Comparison of ENCODE assay signal across 20 cellular contexts in genomic region chr15:39699531-39700110, GRCh38.
DNase-seq lines count a peak whose midpoint lies in the region; ATAC-seq, FAIRE-seq and TF ChIP-seq lines count a peak whose summit lies in the region.
"Had no signal": no experiment of that assay in that cellular context is flagged by ENCODE, and none has a peak within 500 bp of the region (broad histone marks: within the 10 kb centered on the region; RNA-seq: fewer than 3 reads in every experiment).

No MANE protein-coding gene starts in this region.

- no peak for TF ChIP-seq RAD21 in K562 (CRISPR knock-in tag; conservative IDR thresholded peaks at IDR 0.05 in 1 of 2, IDR thresholded peaks at IDR 0.05 in 1 of 2)

- CTCF ChIA-PET in K562 (lab: Yijun Ruan, JAX; ENCODE audit: low intra/inter-chr PET ratio): no interaction called here

- in situ Hi-C loops in K562 (cut with MboI): no loop called here

- TF ChIP-seq EP300 in K562 (IDR thresholded peaks at IDR 0.05; ENCODE audit: low read length): no peak

- no peak for TF ChIP-seq POLR2A in K562 (conservative IDR thresholded peaks at IDR 0.05)

- ATAC-seq in K562 (0 out of 3 replicates have a peak, but pooled peaks have one; percentile 34), lung (ENCODE audit: insufficient read depth, low FRiP score) (peak; percentile 19), HG03521 (IDR thresholded peaks at IDR 0.05; ENCODE audit: unreplicated experiment) (no peak)
- ATAC-seq: PC-3 had no signal

- whole genome bisulfite sequencing in K562 (ENCODE audit: insufficient coverage, low coverage, missing lambda C conversion rate): 18% methylated on average over 2 of the region's 2 CpGs
- WGBS in lung, 2 donors: 56 to 79% methylated on average over 2 of the region's 2 CpGs

- BruUV-seq in K562 (replicated peaks; lab: Mats Ljungman, UMichigan): TSS peak; percentile 79

- H3K9me3 ChIP-seq in K562 (replicated peaks; ENCODE audit: control insufficient read depth, insufficient read depth, low read depth, low read length): 0 out of 2 replicates have a peak, but pooled peaks cover 3% of the 10 kb centered on the region
- H3K9me3 ChIP-seq in lung (ENCODE audit: control insufficient read depth in 2 of 2, insufficient read depth in 1 of 2, low read length in 1 of 2): no peaks in the 10 kb centered on the region
- no peaks in the 10 kb centered on the region for H3K9me3 ChIP-seq in WERI-Rb-1 (ENCODE audit: severe bottlenecking)
- H3K9me3 ChIP-seq: SJCRH30 had no signal

- intact Hi-C loops in K562 (cut with micrococcal nuclease): no loop called here

- H3K9ac ChIP-seq in K562 (ENCODE audit: insufficient read depth in 1 of 2, low read depth in 2 of 2, low read length in 2 of 2): peak overlapping the region; percentile 43 to 54; a peak in 3 of 4 replicates

- H3K27me3 ChIP-seq in K562 (ENCODE audit: control insufficient read depth in 2 of 2, insufficient read depth in 2 of 2, low read length in 2 of 2) (no peaks in the 10 kb centered on the region), lung (ENCODE audit: control insufficient read depth, insufficient read depth) (no peaks in the 10 kb centered on the region), WERI-Rb-1 (ENCODE audit: insufficient read depth, low read depth, severe bottlenecking) (no peaks in the 10 kb centered on the region)
- H3K27me3 ChIP-seq: SJCRH30 had no signal

- H3K36me3 ChIP-seq in K562 (ENCODE audit: control insufficient read depth, insufficient read depth, low read length) (no peaks in the 10 kb centered on the region), lung (ENCODE audit: control insufficient read depth in 2 of 2, insufficient read depth in 2 of 2, low read length in 2 of 2) (no peaks in the 10 kb centered on the region), WERI-Rb-1 (no peaks in the 10 kb centered on the region)
- H3K36me3 ChIP-seq: SJCRH30 had no signal

- no peak for TF ChIP-seq CTCF in K562 (IDR thresholded peaks at IDR 0.05 in 2 of 3, conservative IDR thresholded peaks at IDR 0.05 in 1 of 3; ENCODE audit: insufficient read depth in 2 of 3, low read depth in 1 of 3, low read length in 3 of 3)
- no peak for TF ChIP-seq CTCF in lung (IDR thresholded peaks at IDR 0.05; ENCODE audit: control extremely low read depth, extremely low read depth)
- no peak for TF ChIP-seq CTCF in WERI-Rb-1 (IDR thresholded peaks at IDR 0.05; ENCODE audit: low read depth, low read length)

- H3K9me1 ChIP-seq in K562 (ENCODE audit: control insufficient read depth, insufficient read depth, low read length): no peaks in the 10 kb centered on the region

- FAIRE-seq in K562 (lab: Jason Lieb, UNC): no peak
- FAIRE-seq: GM19239 had no signal

- peak overlapping the region; percentile 27 for H3K4me2 ChIP-seq in K562 (ENCODE audit: insufficient read depth, low read length)

- H3K4me3 ChIP-seq in K562 (no peak overlapping the region), lung (no peak overlapping the region), WERI-Rb-1 (ENCODE audit: low read depth, low read length) (no peak overlapping the region)
- H3K4me3 ChIP-seq: SJCRH30 had no signal

- H4K20me1 ChIP-seq in K562 (replicated peaks; ENCODE audit: control insufficient read depth, insufficient read depth, low read length): no peaks in the 10 kb centered on the region

- POLR2A ChIA-PET in K562 (lab: Yijun Ruan, JAX): interaction anchor here (0.6 to 3.0 kb wide), 6 partner anchors 9 to 438 kb away, joined by 3 to 9 read pairs (median 4); no protein-coding TSS in a partner anchor

- H3K4me1 ChIP-seq in K562 (replicated peaks in 1 of 2; ENCODE audit: control insufficient read depth in 2 of 2, insufficient read depth in 2 of 2, low read length in 2 of 2): peaks cover 14 to 38% of the 10 kb centered on the region in 2 experiments
- H3K4me1 ChIP-seq in lung (ENCODE audit: control insufficient read depth in 2 of 2, insufficient read depth in 2 of 2, low read length in 2 of 2): no peaks in the 10 kb centered on the region

- H2AFZ ChIP-seq in K562 (ENCODE audit: low read depth, low read length): peak overlapping the region; percentile 77

- H3K27ac ChIP-seq in K562 (ENCODE audit: extremely low read depth, low read depth, low read length) (peak overlapping the region; percentile 80), lung (ENCODE audit: low read depth in 1 of 2, low read length in 1 of 2) (no peak overlapping the region), WERI-Rb-1 (no peak overlapping the region)
- H3K27ac ChIP-seq: 22Rv1, SJCRH30 had no signal

- DNase-seq in A172 (ENCODE audit: low spot score) (peak; percentile 7), GM03348 (ENCODE audit: low spot score) (peak; percentile 50), K562 (ENCODE audit: extremely low read depth in 1 of 4, low spot score in 3 of 4) (peak in 1 of 4 experiments; percentile 27), lung (ENCODE audit: low spot score) (no peak), DMS79 (lab: John Stamatoyannopoulos, UW) (no peak), Kasumi-1 (lab: John Stamatoyannopoulos, UW) (no peak), WERI-Rb-1 (no peak)
- DNase-seq: C1 segment of cervical spinal cord, DMS 273 treated with DMSO at 0.1 percent for 48 hours, HCEC 1CT, IMR-90, NCI-H1105, NCI-H187 treated with DMSO at 0.1 percent for 48 hours, NCI-H2171 treated with DMSO at 0.1 percent for 48 hours, NCI-H748 treated with DMSO at 0.1 percent for 48 hours, PC-3, SJCRH30 had no signal

- no peaks in the 10 kb centered on the region for H3K79me2 ChIP-seq in K562 (ENCODE audit: control insufficient read depth, insufficient read depth, low read length)

TF ChIP-seq in K562, 482 proteins besides CTCF, POLR2A, EP300 and RAD21 (continues in another document):
- TF ChIP-seq ASH1L (IDR thresholded peaks at IDR 0.05; ENCODE audit: borderline replicate concordance, low read depth, partially characterized antibody) (no peak), ZBTB1 (CRISPR knock-in tag; IDR thresholded peaks at IDR 0.05; ENCODE audit: borderline replicate concordance, low read depth) (no peak), POLR2G (IDR thresholded peaks at IDR 0.05; ENCODE audit: low read depth, low read length) (no peak), ZNF764 (CRISPR knock-in tag; IDR thresholded peaks at IDR 0.05; ENCODE audit: low read depth) (no peak), ZBTB12 (CRISPR knock-in tag; IDR thresholded peaks at IDR 0.05) (no peak), HDGF (IDR thresholded peaks at IDR 0.05) (no peak), ZNF589 (CRISPR knock-in tag; IDR thresholded peaks at IDR 0.05; ENCODE audit: low read depth) (no peak), PRPF4 (IDR thresholded peaks at IDR 0.05; ENCODE audit: insufficient read depth, low read depth, low read length, poor library complexity, severe bottlenecking) (no peak), SLC30A9 (CRISPR knock-in tag; IDR thresholded peaks at IDR 0.05) (no peak), MAFG (tag; conservative IDR thresholded peaks at IDR 0.05) (no peak), ZNF76 (CRISPR knock-in tag; IDR thresholded peaks at IDR 0.05; ENCODE audit: borderline replicate concordance) (no peak)
- TF ChIP-seq, protein P1, sequence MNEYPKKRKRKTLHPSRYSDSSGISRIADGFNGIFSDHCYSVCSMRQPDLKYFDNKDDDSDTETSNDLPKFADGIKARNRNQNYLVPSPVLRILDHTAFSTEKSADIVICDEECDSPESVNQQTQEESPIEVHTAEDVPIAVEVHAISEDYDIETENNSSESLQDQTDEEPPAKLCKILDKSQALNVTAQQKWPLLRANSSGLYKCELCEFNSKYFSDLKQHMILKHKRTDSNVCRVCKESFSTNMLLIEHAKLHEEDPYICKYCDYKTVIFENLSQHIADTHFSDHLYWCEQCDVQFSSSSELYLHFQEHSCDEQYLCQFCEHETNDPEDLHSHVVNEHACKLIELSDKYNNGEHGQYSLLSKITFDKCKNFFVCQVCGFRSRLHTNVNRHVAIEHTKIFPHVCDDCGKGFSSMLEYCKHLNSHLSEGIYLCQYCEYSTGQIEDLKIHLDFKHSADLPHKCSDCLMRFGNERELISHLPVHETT (CRISPR knock-in tag; conservative IDR thresholded peaks at IDR 0.05 in 1 of 2, IDR thresholded peaks at IDR 0.05 in 1 of 2): peak in 1 of 2 experiments; percentile 42; a peak in 1 of 4 replicates
- TF ChIP-seq, protein P2, sequence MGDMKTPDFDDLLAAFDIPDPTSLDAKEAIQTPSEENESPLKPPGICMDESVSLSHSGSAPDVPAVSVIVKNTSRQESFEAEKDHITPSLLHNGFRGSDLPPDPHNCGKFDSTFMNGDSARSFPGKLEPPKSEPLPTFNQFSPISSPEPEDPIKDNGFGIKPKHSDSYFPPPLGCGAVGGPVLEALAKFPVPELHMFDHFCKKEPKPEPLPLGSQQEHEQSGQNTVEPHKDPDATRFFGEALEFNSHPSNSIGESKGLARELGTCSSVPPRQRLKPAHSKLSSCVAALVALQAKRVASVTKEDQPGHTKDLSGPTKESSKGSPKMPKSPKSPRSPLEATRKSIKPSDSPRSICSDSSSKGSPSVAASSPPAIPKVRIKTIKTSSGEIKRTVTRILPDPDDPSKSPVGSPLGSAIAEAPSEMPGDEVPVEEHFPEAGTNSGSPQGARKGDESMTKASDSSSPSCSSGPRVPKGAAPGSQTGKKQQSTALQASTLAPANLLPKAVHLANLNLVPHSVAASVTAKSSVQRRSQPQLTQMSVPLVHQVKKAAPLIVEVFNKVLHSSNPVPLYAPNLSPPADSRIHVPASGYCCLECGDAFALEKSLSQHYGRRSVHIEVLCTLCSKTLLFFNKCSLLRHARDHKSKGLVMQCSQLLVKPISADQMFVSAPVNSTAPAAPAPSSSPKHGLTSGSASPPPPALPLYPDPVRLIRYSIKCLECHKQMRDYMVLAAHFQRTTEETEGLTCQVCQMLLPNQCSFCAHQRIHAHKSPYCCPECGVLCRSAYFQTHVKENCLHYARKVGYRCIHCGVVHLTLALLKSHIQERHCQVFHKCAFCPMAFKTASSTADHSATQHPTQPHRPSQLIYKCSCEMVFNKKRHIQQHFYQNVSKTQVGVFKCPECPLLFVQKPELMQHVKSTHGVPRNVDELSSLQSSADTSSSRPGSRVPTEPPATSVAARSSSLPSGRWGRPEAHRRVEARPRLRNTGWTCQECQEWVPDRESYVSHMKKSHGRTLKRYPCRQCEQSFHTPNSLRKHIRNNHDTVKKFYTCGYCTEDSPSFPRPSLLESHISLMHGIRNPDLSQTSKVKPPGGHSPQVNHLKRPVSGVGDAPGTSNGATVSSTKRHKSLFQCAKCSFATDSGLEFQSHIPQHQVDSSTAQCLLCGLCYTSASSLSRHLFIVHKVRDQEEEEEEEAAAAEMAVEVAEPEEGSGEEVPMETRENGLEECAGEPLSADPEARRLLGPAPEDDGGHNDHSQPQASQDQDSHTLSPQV (IDR thresholded peaks at IDR 0.05): peak; percentile 57; the same call in 1 of the 2 replicates

Comparison
In these comparisons a context has a peak if more than half of its experiments do, and no peak if none do; other contexts are left out.
1. DNase-seq: peak in A172 (single experiment) and GM03348 (single experiment); none in lung (single experiment), DMS79 (single experiment), Kasumi-1 (0 of 2) and WERI-Rb-1 (single experiment).